In the genomic region with DNA sequence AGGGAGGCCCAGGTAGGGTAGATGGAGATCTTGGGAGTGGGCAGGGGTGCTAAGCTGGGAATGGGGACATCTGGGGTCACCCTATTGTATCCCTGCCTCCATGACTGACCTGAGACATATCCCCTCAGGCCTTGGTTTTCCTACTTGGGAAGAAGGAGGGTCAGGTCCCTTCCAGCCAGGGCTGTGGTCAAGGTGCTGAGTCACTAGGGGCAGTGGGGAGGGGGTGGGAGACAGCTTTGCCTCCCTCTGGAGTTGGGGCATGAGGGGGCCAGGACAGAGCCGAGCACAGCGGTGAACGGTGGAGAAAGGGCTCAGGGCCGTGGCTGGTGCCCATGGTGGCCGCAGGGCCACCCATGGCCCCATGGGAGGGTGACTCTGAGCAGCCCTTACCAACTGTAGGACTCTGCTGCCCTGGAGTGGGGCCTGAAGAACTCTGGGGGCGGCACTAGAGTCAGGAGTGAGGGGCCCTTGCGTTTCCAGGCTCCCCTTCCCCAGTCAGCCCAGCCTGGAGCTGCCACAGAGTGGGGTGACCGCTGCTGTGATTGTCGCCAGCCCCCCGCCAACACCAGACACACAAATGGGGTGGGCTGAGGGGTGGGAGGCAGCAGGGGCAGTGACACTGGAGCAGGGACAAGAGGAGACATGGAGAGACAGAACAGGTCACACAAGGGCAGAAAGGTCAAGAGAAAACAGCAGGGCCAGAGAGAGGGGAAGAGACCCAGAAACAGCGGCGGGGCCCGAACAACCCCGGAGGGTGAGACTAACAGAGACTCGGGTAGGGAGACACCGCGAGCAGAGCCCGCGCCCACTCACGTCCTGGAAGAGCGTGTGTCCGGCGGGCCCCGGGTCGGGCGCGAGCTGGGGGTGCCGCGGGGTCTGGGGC, we compare ENCODE assay signal across 9 cellular contexts. TPM values are rescaled to one million over a fixed set of nuclear protein-coding genes. Genes with fewer than 3 reads are reported as not detected.
A peak's percentile ranks its signal among the peaks of the same experiment; 100 is the strongest.
DNase-seq lines count a peak whose midpoint lies in the region; ATAC-seq, FAIRE-seq and TF ChIP-seq lines count a peak whose summit lies in the region.
"Had no signal": no experiment of that assay in that cellular context is flagged by ENCODE, and none has a peak within 500 bp of the region (broad histone marks: within the 10 kb centered on the region; RNA-seq: fewer than 3 reads in every experiment).

No MANE protein-coding gene starts in this region.

- intact Hi-C loops in spleen (cut with DNase I; ENCODE audit: low total_unique reads), result no loop called here

- TF ChIP-seq CTCF in GM12864 (IDR thresholded peaks at IDR 0.05; ENCODE audit: low read depth, low read length, missing control alignments) (no peak), spleen (IDR thresholded peaks at IDR 0.05 in 8 of 11, conservative IDR thresholded peaks at IDR 0.05 in 3 of 11) (no peak)

- peak overlapping the region; percentile 57 to 89 (median 84) for H3K27ac ChIP-seq in spleen

- H3K27me3 ChIP-seq in iPS-15b (ENCODE audit: control insufficient read depth, insufficient read depth, low read length) (no peaks in the 10 kb centered on the region), spleen (replicated peaks in 1 of 7) (no peaks in the 10 kb centered on the region)

- ATAC-seq in HG02759 (IDR thresholded peaks at IDR 0.05; ENCODE audit: unreplicated experiment), result peak; percentile 47

- H3K4me3 ChIP-seq in GM12864 (ENCODE audit: low read depth, low read length), result peak overlapping the region; percentile 72
- peak overlapping the region; percentile 72 for H3K4me3 ChIP-seq in iPS-15b (ENCODE audit: low read depth, low read length)
- H3K4me3 ChIP-seq in spleen, result peak overlapping the region; percentile 48 to 83 (median 58)

- TF ChIP-seq POLR2A in spleen (IDR thresholded peaks at IDR 0.05), result no peak

- WGBS in spleen, 5 donors, result 20 to 34% (median 31%) methylated on average over 22 to 29 of the region's 29 CpGs

- H3K36me3 ChIP-seq in iPS-15b (ENCODE audit: control insufficient read depth, insufficient read depth, low read length), result peaks cover 24% of the 10 kb centered on the region
- peaks cover 0 to 39% (median 0%) of the 10 kb centered on the region in 6 donors for H3K36me3 ChIP-seq in spleen

- DNase-seq in GM12864 (ENCODE audit: low read depth) (no peak), spleen (no peak), urothelium cell line (ENCODE audit: low spot score) (no peak), LoVo (ENCODE audit: low spot score) (no peak), NCI-H2196 treated with DMSO at 0.1 percent for 48 hours (lab: John Stamatoyannopoulos, UW; ENCODE audit: unreplicated experiment) (no peak)
- peak; percentile 73 for DNase-seq in activated CD8-positive, alpha-beta memory T cell treated with anti-CD3 and anti-CD28 coated beads, Interleukin-2, amount 50 U/mL, for 48 hours

- no peaks in the 10 kb centered on the region for H3K9me3 ChIP-seq in iPS-15b (ENCODE audit: control insufficient read depth, insufficient read depth, low read length)
- H3K9me3 ChIP-seq in spleen, result no peaks in the 10 kb centered on the region

- no peak for FAIRE-seq in urothelium cell line (lab: Jason Lieb, UNC)

- H3K9ac ChIP-seq in iPS-15b (ENCODE audit: low read depth, low read length), result peak overlapping the region; percentile 60

- H3K4me1 ChIP-seq in iPS-15b (ENCODE audit: control insufficient read depth, insufficient read depth, low read length) (peaks cover 4% of the 10 kb centered on the region), spleen (peaks cover 10 to 53% (median 40%) of the 10 kb centered on the region in 6 donors)

RNA-seq across cellular contexts. Expression of a gene that starts 0.6 kb away (rescaled TPM):
- total RNA-seq in spleen, result 10 to 100 TPM; 14.0 to 39.0 (median 18.8) TPM
- polyA plus RNA-seq in spleen, result 10 to 100 TPM in 2 of 3 donors, 1 to 10 TPM in 1; 8.6 to 22.7 (median 11.0) TPM

RNA-seq across cellular contexts. Expression of a gene that starts 6.9 kb away (rescaled TPM):
- 1 to 10 TPM; 1.1 to 3.5 (median 2.0) TPM for total RNA-seq in spleen
- 1 to 10 TPM; 1.3 to 3.5 (median 2.9) TPM for polyA plus RNA-seq in spleen

RNA-seq across cellular contexts. Expression of a gene that starts 11.5 kb away (rescaled TPM):
- total RNA-seq in spleen, result under 1 TPM in 1 of 7 donors, not detected in 6; 0.14 TPM
- under 1 TPM in 2 of 3 donors, not detected in 1; 0.06 to 0.09 TPM for polyA plus RNA-seq in spleen
- total RNA-seq: subcutaneous adipose tissue had no signal

RNA-seq across cellular contexts. Expression of a gene that starts 12.5 kb away (rescaled TPM):
- total RNA-seq in spleen, result 1 to 10 TPM; 2.5 to 6.9 (median 4.5) TPM
- 1 to 10 TPM; 3.4 to 6.2 (median 5.6) TPM for polyA plus RNA-seq in spleen

RNA-seq across cellular contexts. Expression of a gene that starts 46.5 kb away (rescaled TPM):
- 10 to 100 TPM in 1 of 7 donors, 1 to 10 TPM in 6; 6.1 to 14.4 (median 7.5) TPM for total RNA-seq in spleen
- polyA plus RNA-seq in spleen, result 1 to 10 TPM; 2.1 to 3.4 (median 3.4) TPM
